In the genomic region with DNA sequence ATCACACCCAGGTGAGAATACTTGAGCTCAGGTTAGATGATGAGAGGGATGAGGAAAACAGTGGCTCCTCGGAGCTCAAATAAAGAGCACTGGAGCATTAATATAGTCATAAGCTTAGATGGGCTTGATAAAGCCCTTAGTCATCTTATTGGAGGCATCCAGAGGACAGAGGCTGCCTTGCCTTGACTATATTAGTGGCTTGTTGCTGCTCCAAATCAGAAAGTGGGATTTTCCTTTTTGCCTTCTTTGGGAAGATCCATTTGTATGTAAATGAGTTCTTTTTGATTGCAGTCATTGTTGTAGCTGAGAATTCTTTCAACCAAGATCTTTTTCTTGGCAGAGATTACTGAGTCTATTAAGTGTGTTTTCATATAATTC, we compare ENCODE assay signal across 1 cellular context.
TF ChIP-seq lines count a peak whose summit lies in the region.

No MANE protein-coding gene starts in this region.

TF ChIP-seq in GM23338, 12 proteins besides CTCF, POLR2A, EP300 and RAD21 (continued from another document):
- TF ChIP-seq, protein P1, sequence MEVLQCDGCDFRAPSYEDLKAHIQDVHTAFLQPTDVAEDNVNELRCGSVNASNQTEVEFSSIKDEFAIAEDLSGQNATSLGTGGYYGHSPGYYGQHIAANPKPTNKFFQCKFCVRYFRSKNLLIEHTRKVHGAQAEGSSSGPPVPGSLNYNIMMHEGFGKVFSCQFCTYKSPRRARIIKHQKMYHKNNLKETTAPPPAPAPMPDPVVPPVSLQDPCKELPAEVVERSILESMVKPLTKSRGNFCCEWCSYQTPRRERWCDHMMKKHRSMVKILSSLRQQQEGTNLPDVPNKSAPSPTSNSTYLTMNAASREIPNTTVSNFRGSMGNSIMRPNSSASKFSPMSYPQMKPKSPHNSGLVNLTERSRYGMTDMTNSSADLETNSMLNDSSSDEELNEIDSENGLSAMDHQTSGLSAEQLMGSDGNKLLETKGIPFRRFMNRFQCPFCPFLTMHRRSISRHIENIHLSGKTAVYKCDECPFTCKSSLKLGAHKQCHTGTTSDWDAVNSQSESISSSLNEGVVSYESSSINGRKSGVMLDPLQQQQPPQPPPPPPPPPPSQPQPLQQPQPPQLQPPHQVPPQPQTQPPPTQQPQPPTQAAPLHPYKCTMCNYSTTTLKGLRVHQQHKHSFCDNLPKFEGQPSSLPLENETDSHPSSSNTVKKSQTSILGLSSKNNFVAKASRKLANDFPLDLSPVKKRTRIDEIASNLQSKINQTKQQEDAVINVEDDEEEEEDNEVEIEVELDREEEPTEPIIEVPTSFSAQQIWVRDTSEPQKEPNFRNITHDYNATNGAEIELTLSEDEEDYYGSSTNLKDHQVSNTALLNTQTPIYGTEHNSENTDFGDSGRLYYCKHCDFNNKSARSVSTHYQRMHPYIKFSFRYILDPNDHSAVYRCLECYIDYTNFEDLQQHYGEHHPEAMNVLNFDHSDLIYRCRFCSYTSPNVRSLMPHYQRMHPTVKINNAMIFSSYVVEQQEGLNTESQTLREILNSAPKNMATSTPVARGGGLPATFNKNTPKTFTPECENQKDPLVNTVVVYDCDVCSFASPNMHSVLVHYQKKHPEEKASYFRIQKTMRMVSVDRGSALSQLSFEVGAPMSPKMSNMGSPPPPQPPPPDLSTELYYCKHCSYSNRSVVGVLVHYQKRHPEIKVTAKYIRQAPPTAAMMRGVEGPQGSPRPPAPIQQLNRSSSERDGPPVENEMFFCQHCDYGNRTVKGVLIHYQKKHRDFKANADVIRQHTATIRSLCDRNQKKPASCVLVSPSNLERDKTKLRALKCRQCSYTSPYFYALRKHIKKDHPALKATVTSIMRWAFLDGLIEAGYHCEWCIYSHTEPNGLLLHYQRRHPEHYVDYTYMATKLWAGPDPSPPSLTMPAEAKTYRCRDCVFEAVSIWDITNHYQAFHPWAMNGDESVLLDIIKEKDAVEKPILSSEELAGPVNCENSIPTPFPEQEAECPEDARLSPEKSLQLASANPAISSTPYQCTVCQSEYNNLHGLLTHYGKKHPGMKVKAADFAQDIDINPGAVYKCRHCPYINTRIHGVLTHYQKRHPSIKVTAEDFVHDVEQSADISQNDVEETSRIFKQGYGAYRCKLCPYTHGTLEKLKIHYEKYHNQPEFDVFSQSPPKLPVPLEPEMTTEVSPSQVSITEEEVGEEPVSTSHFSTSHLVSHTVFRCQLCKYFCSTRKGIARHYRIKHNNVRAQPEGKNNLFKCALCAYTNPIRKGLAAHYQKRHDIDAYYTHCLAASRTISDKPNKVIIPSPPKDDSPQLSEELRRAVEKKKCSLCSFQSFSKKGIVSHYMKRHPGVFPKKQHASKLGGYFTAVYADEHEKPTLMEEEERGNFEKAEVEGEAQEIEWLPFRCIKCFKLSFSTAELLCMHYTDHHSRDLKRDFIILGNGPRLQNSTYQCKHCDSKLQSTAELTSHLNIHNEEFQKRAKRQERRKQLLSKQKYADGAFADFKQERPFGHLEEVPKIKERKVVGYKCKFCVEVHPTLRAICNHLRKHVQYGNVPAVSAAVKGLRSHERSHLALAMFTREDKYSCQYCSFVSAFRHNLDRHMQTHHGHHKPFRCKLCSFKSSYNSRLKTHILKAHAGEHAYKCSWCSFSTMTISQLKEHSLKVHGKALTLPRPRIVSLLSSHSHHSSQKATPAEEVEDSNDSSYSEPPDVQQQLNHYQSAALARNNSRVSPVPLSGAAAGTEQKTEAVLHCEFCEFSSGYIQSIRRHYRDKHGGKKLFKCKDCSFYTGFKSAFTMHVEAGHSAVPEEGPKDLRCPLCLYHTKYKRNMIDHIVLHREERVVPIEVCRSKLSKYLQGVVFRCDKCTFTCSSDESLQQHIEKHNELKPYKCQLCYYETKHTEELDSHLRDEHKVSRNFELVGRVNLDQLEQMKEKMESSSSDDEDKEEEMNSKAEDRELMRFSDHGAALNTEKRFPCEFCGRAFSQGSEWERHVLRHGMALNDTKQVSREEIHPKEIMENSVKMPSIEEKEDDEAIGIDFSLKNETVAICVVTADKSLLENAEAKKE (CRISPR knock-in tag; IDR thresholded peaks at IDR 0.05), result no peak
- TF ChIP-seq EZH2phosphoT487 (IDR thresholded peaks at IDR 0.05; ENCODE audit: unreplicated experiment) (no peak), EZH2 (IDR thresholded peaks at IDR 0.05; ENCODE audit: low read depth, unreplicated experiment) (no peak), POLR2AphosphoS5 (IDR thresholded peaks at IDR 0.05; ENCODE audit: low read depth) (no peak), STAT1 (IDR thresholded peaks at IDR 0.05; ENCODE audit: unreplicated experiment) (no peak), NANOG (IDR thresholded peaks at IDR 0.05; ENCODE audit: borderline replicate concordance) (no peak), ZNF331 (CRISPR knock-in tag; IDR thresholded peaks at IDR 0.05; ENCODE audit: low read depth) (no peak), CREB1 (CRISPR knock-in tag; IDR thresholded peaks at IDR 0.05; ENCODE audit: low read depth) (no peak)
- TF ChIP-seq, protein P2, sequence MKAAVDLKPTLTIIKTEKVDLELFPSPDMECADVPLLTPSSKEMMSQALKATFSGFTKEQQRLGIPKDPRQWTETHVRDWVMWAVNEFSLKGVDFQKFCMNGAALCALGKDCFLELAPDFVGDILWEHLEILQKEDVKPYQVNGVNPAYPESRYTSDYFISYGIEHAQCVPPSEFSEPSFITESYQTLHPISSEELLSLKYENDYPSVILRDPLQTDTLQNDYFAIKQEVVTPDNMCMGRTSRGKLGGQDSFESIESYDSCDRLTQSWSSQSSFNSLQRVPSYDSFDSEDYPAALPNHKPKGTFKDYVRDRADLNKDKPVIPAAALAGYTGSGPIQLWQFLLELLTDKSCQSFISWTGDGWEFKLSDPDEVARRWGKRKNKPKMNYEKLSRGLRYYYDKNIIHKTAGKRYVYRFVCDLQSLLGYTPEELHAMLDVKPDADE (IDR thresholded peaks at IDR 0.05), result no peak
- TF ChIP-seq, protein P3, sequence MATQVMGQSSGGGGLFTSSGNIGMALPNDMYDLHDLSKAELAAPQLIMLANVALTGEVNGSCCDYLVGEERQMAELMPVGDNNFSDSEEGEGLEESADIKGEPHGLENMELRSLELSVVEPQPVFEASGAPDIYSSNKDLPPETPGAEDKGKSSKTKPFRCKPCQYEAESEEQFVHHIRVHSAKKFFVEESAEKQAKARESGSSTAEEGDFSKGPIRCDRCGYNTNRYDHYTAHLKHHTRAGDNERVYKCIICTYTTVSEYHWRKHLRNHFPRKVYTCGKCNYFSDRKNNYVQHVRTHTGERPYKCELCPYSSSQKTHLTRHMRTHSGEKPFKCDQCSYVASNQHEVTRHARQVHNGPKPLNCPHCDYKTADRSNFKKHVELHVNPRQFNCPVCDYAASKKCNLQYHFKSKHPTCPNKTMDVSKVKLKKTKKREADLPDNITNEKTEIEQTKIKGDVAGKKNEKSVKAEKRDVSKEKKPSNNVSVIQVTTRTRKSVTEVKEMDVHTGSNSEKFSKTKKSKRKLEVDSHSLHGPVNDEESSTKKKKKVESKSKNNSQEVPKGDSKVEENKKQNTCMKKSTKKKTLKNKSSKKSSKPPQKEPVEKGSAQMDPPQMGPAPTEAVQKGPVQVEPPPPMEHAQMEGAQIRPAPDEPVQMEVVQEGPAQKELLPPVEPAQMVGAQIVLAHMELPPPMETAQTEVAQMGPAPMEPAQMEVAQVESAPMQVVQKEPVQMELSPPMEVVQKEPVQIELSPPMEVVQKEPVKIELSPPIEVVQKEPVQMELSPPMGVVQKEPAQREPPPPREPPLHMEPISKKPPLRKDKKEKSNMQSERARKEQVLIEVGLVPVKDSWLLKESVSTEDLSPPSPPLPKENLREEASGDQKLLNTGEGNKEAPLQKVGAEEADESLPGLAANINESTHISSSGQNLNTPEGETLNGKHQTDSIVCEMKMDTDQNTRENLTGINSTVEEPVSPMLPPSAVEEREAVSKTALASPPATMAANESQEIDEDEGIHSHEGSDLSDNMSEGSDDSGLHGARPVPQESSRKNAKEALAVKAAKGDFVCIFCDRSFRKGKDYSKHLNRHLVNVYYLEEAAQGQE (IDR thresholded peaks at IDR 0.05; ENCODE audit: unreplicated experiment), result no peak
